ENCODE assay signal across 1 cellular context in genomic region chr6:131063028-131063763, GRCh38.
A peak's percentile ranks its signal among the peaks of the same experiment; 100 is the strongest.
TF ChIP-seq lines count a peak whose summit lies in the region.

TSS of gene EPB41L2 (minus strand) at chr6:131063245. CDS start at chr6:130956485, 106,760 bp downstream.

TF ChIP-seq in WTC11, 78 proteins besides CTCF, POLR2A, EP300 and RAD21 (continued from another document):
- TF ChIP-seq ZNF532 (CRISPR knock-in tag; IDR thresholded peaks at IDR 0.05; ENCODE audit: borderline replicate concordance) (no peak), ZNF138 (CRISPR knock-in tag; conservative IDR thresholded peaks at IDR 0.05) (no peak), CREM (CRISPR knock-in tag; IDR thresholded peaks at IDR 0.05) (no peak), PRRX2 (CRISPR knock-in tag; IDR thresholded peaks at IDR 0.05) (no peak), FOXK1 (CRISPR knock-in tag; IDR thresholded peaks at IDR 0.05) (no peak), JUN (CRISPR knock-in tag; IDR thresholded peaks at IDR 0.05) (no peak), ZNF512 (CRISPR knock-in tag; IDR thresholded peaks at IDR 0.05; ENCODE audit: borderline replicate concordance) (no peak), SMAD3 (CRISPR knock-in tag; IDR thresholded peaks at IDR 0.05; ENCODE audit: borderline replicate concordance) (no peak), EMX1 (CRISPR knock-in tag; IDR thresholded peaks at IDR 0.05) (no peak), ARID4B (CRISPR knock-in tag; IDR thresholded peaks at IDR 0.05; ENCODE audit: borderline replicate concordance) (0 out of 2 replicates have a peak, but pooled peaks have one; percentile 33), NFE2L1 (CRISPR knock-in tag; IDR thresholded peaks at IDR 0.05) (no peak), SMAD4 (CRISPR knock-in tag; IDR thresholded peaks at IDR 0.05) (no peak), SP1 (CRISPR knock-in tag; conservative IDR thresholded peaks at IDR 0.05) (peak; percentile 93), FOXJ3 (CRISPR knock-in tag; IDR thresholded peaks at IDR 0.05; ENCODE audit: borderline replicate concordance) (no peak), ZBTB21 (CRISPR knock-in tag; IDR thresholded peaks at IDR 0.05; ENCODE audit: borderline replicate concordance) (no peak), ZNF416 (CRISPR knock-in tag; IDR thresholded peaks at IDR 0.05) (no peak), FOXP4 (CRISPR knock-in tag; IDR thresholded peaks at IDR 0.05) (no peak)
